20 cellular contexts compared by ENCODE assay signal in the genomic region with DNA sequence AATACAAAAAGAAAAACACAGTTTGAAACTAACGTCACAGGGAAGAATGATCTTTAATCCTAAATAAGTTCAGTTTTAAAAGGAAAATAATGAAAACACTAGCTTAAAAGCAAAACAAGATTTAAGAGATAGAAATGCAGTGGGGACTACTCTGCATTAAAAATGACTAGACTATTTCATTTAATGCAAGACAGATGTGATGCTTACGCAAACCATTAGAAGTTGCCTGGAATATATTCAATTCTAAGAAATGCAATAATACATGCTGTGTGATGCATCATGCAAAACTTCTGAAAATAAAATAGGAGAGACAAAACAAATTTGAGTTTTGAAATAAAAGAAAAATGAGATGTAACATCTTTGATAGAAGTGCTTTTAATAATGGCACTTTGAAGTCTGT.
DNase-seq lines count a peak whose midpoint lies in the region; ATAC-seq and TF ChIP-seq lines count a peak whose summit lies in the region.
"Had no signal": no experiment of that assay in that cellular context is flagged by ENCODE, and none has a peak within 500 bp of the region (broad histone marks: within the 10 kb centered on the region; RNA-seq: fewer than 3 reads in every experiment).

No MANE protein-coding gene starts in this region.

- dilution Hi-C loops in mammary epithelial cell (cut with HindIII; ENCODE audit: low sequenced_read_pairs), result loop anchor here (25.0 kb wide), 1 partner anchor 321 kb away; no protein-coding TSS in a partner anchor

- BruUV-seq in MCF 10A (replicated peaks; lab: Mats Ljungman, UMichigan) (no TSS peak), mammary epithelial cell (replicated peaks; lab: Mats Ljungman, UMichigan) (no TSS peak)

- intact Hi-C loops in breast epithelium (cut with DNase I; ENCODE audit: low total_unique reads) (no loop called here), MCF 10A (cut with micrococcal nuclease) (no loop called here), mammary epithelial cell (cut with micrococcal nuclease) (no loop called here), upper lobe of right lung (cut with DNase I) (no loop called here)

- POLR2A ChIA-PET in MCF 10A (lab: Yijun Ruan, JAX), result interaction anchor here (0.6 to 0.7 kb wide), 2 partner anchors 213 to 325 kb away, joined by 3 read pairs; no protein-coding TSS in a partner anchor

- WGBS in mammary epithelial cell (ENCODE audit: low coverage, missing lambda C conversion rate), result 96% methylated on average over 2 of the region's 2 CpGs

- H3K27ac Mint-ChIP-seq in MCF 10A (ENCODE audit: low read depth, unreplicated experiment), result no peak overlapping the region
- no peak overlapping the region for H3K27ac Mint-ChIP-seq in activated T-cell treated with anti-CD3 and anti-CD28 coated beads, Interleukin-2, amount 50 U/mL, for 72 hours
- H3K27ac Mint-ChIP-seq: activated naive CD4-positive, alpha-beta T cell treated with anti-CD3 and anti-CD28 coated beads, Interleukin-2, amount 10 ng/mL, durations not matched to agents 7 days and 5 days; naive thymus-derived CD4-positive, alpha-beta T cell; stimulated activated effector memory CD8-positive, alpha-beta T cell treated with anti-CD3 and anti-CD28 coated beads, Interleukin-12 subunit alpha, Interleukin-12 subunit beta, amount 100 ng/mL, for 72 hours; T-helper 17 cell had no signal

- DNase-seq in breast epithelium (ENCODE audit: low spot score in 2 of 2) (no peak), MCF 10A (ENCODE audit: unreplicated experiment) (no peak), mammary epithelial cell (no peak), iris pigment epithelial cell (ENCODE audit: low read depth) (peak; percentile 43), upper lobe of right lung (no peak), GM13976 (ENCODE audit: low spot score) (no peak)
- DNase-seq in stimulated activated CD4-positive, alpha-beta T cell treated with anti-CD3 and anti-CD28 coated beads, Interleukin-2, amount 100 ng/mL, for 24 hours, result no peak
- DNase-seq in activated T-cell treated with anti-CD3 and anti-CD28 coated beads, Interleukin-2, amount 50 U/mL, for 72 hours, result no peak
- DNase-seq: activated CD4-positive, alpha-beta T cell treated with anti-CD3 and anti-CD28 coated beads for 1 hour; activated CD8-positive, alpha-beta memory T cell treated with anti-CD3 and anti-CD28 coated beads, Interleukin-2, amount 50 U/mL, for 48 hours; activated naive CD4-positive, alpha-beta T cell treated with anti-CD3 and anti-CD28 coated beads, Interleukin-2, amount 10 ng/mL, durations not matched to agents 7 days and 5 days; Kasumi-1; naive thymus-derived CD4-positive, alpha-beta T cell; NCI-H510A treated with DMSO at 0.1 percent for 48 hours; stimulated activated CD4-positive, alpha-beta T cell treated with anti-CD3 and anti-CD28 coated beads, Interleukin-4, amount 100 ng/mL, for 4 hours; T-helper 17 cell had no signal

- no peaks in the 10 kb centered on the region for H3K27me3 ChIP-seq in breast epithelium
- H3K27me3 ChIP-seq in mammary epithelial cell (ENCODE audit: insufficient read depth, low read length), result no peaks in the 10 kb centered on the region
- H3K27me3 ChIP-seq in upper lobe of right lung, result no peaks in the 10 kb centered on the region

- no peaks in the 10 kb centered on the region for H4K20me1 ChIP-seq in mammary epithelial cell (ENCODE audit: insufficient read depth, low read length)

- H3K4me1 Mint-ChIP-seq in MCF 10A (ENCODE audit: insufficient read depth, unreplicated experiment), result peaks cover 14% of the 10 kb centered on the region
- H3K4me1 Mint-ChIP-seq in activated T-cell treated with anti-CD3 and anti-CD28 coated beads, Interleukin-2, amount 50 U/mL, for 72 hours (ENCODE audit: low read depth), result no peaks in the 10 kb centered on the region
- H3K4me1 Mint-ChIP-seq: activated naive CD4-positive, alpha-beta T cell treated with anti-CD3 and anti-CD28 coated beads, Interleukin-2, amount 10 ng/mL, durations not matched to agents 7 days and 5 days; naive thymus-derived CD4-positive, alpha-beta T cell; stimulated activated effector memory CD8-positive, alpha-beta T cell treated with anti-CD3 and anti-CD28 coated beads, Interleukin-12 subunit alpha, Interleukin-12 subunit beta, amount 100 ng/mL, for 72 hours; T-helper 17 cell had no signal

- CTCF ChIA-PET in MCF 10A (lab: Yijun Ruan, JAX) (interaction anchor here (0.6 to 1.7 kb wide), 3 partner anchors 9 to 1557 kb away, joined by 3 to 6 read pairs (median 3); no protein-coding TSS in a partner anchor), mammary epithelial cell (lab: Charles Lee; ENCODE audit: low non-redundant PET) (no interaction called here)

- no peaks in the 10 kb centered on the region for H3K9me3 ChIP-seq in breast epithelium
- H3K9me3 ChIP-seq in mammary epithelial cell (replicated peaks; ENCODE audit: insufficient read depth, low read length), result no peaks in the 10 kb centered on the region
- no peaks in the 10 kb centered on the region for H3K9me3 ChIP-seq in upper lobe of right lung

- no peak overlapping the region for H2AFZ ChIP-seq in mammary epithelial cell (ENCODE audit: low read depth, low read length)

- H3K9ac ChIP-seq in mammary epithelial cell (ENCODE audit: insufficient read depth, low read length), result no peak overlapping the region

- H3K4me3 Mint-ChIP-seq in MCF 10A (ENCODE audit: unreplicated experiment), result no peak overlapping the region
- H3K4me3 Mint-ChIP-seq in activated T-cell treated with anti-CD3 and anti-CD28 coated beads, Interleukin-2, amount 50 U/mL, for 72 hours, result no peak overlapping the region
- H3K4me3 Mint-ChIP-seq: activated naive CD4-positive, alpha-beta T cell treated with anti-CD3 and anti-CD28 coated beads, Interleukin-2, amount 10 ng/mL, durations not matched to agents 7 days and 5 days; naive thymus-derived CD4-positive, alpha-beta T cell; stimulated activated effector memory CD8-positive, alpha-beta T cell treated with anti-CD3 and anti-CD28 coated beads, Interleukin-12 subunit alpha, Interleukin-12 subunit beta, amount 100 ng/mL, for 72 hours; T-helper 17 cell had no signal

- no peak for ATAC-seq in upper lobe of right lung
- ATAC-seq in activated T-cell treated with anti-CD3 and anti-CD28 coated beads, Interleukin-2, amount 50 U/mL, for 72 hours (replicated peaks in 1 of 2), result no peak
- ATAC-seq: naive thymus-derived CD4-positive, alpha-beta T cell; Panc1; T-helper 17 cell had no signal

- H3K9me3 Mint-ChIP-seq in MCF 10A (ENCODE audit: unreplicated experiment), result no peaks in the 10 kb centered on the region
- no peaks in the 10 kb centered on the region for H3K9me3 Mint-ChIP-seq in activated T-cell treated with anti-CD3 and anti-CD28 coated beads, Interleukin-2, amount 50 U/mL, for 72 hours

- no peaks in the 10 kb centered on the region for H3K36me3 Mint-ChIP-seq in MCF 10A (ENCODE audit: insufficient read depth, unreplicated experiment)
- no peaks in the 10 kb centered on the region for H3K36me3 Mint-ChIP-seq in activated T-cell treated with anti-CD3 and anti-CD28 coated beads, Interleukin-2, amount 50 U/mL, for 72 hours (ENCODE audit: insufficient read depth in 2 of 2)
- H3K36me3 Mint-ChIP-seq: activated naive CD4-positive, alpha-beta T cell treated with anti-CD3 and anti-CD28 coated beads, Interleukin-2, amount 10 ng/mL, durations not matched to agents 7 days and 5 days; naive thymus-derived CD4-positive, alpha-beta T cell; stimulated activated effector memory CD8-positive, alpha-beta T cell treated with anti-CD3 and anti-CD28 coated beads, Interleukin-12 subunit alpha, Interleukin-12 subunit beta, amount 100 ng/mL, for 72 hours had no signal

- TF ChIP-seq POLR2A in breast epithelium (IDR thresholded peaks at IDR 0.05), result no peak

- H3K27me3 Mint-ChIP-seq in MCF 10A (ENCODE audit: insufficient read depth, unreplicated experiment), result no peaks in the 10 kb centered on the region
- H3K27me3 Mint-ChIP-seq in activated T-cell treated with anti-CD3 and anti-CD28 coated beads, Interleukin-2, amount 50 U/mL, for 72 hours (ENCODE audit: low read depth), result no peaks in the 10 kb centered on the region

- H3K79me2 ChIP-seq in mammary epithelial cell (ENCODE audit: insufficient read depth, low read length), result no peaks in the 10 kb centered on the region

- H3K4me2 ChIP-seq in mammary epithelial cell (ENCODE audit: insufficient read depth, low read depth, low read length), result peak overlapping the region; percentile 6

- H3K4me3 ChIP-seq in breast epithelium, result no peak overlapping the region
- no peak overlapping the region for H3K4me3 ChIP-seq in mammary epithelial cell (replicated peaks in 1 of 3; ENCODE audit: insufficient read depth in 1 of 3, low read depth in 2 of 3, low read length in 3 of 3)
- no peak overlapping the region for H3K4me3 ChIP-seq in upper lobe of right lung

- TF ChIP-seq CTCF in breast epithelium (IDR thresholded peaks at IDR 0.05) (no peak), MCF 10A (IDR thresholded peaks at IDR 0.05; ENCODE audit: unreplicated experiment) (no peak), mammary epithelial cell (conservative IDR thresholded peaks at IDR 0.05 in 1 of 2, IDR thresholded peaks at IDR 0.05 in 1 of 2; ENCODE audit: extremely low read depth in 1 of 2, insufficient read depth in 1 of 2, low read depth in 1 of 2, low read length in 2 of 2) (no peak), upper lobe of right lung (IDR thresholded peaks at IDR 0.05) (no peak), GM13976 (IDR thresholded peaks at IDR 0.05; ENCODE audit: borderline replicate concordance, control extremely low read depth, extremely low read depth, insufficient read depth, missing control alignments) (no peak)

- H3K27ac ChIP-seq in breast epithelium (peak overlapping the region; percentile 62 to 70), mammary epithelial cell (ENCODE audit: insufficient read depth, low read depth, low read length) (peak overlapping the region; percentile 9), upper lobe of right lung (peak overlapping the region; percentile 19)
- H3K27ac ChIP-seq: 22Rv1, HL-60 had no signal

- H3K36me3 ChIP-seq in breast epithelium, result no peaks in the 10 kb centered on the region
- no peaks in the 10 kb centered on the region for H3K36me3 ChIP-seq in mammary epithelial cell (ENCODE audit: insufficient read depth, low read length)
- H3K36me3 ChIP-seq in upper lobe of right lung, result no peaks in the 10 kb centered on the region

- H3K4me1 ChIP-seq in breast epithelium (peaks cover 0 to 5% of the 10 kb centered on the region in 2 donors), mammary epithelial cell (ENCODE audit: insufficient read depth, low read length) (peaks cover 27% of the 10 kb centered on the region), upper lobe of right lung (peaks cover 6% of the 10 kb centered on the region)

- in situ Hi-C loops in mammary epithelial cell (cut with MboI; ENCODE audit: low sequenced_read_pairs in 2 of 2) (no loop called here), GM13976 (cut with MboI; ENCODE audit: low sequenced_read_pairs, unreplicated experiment) (loop anchor here (25.0 kb wide), 1 partner anchor 321 kb away; no protein-coding TSS in a partner anchor)

Comparison
In these comparisons a context has a peak if more than half of its experiments do, and no peak if none do; other contexts are left out.
1. H3K27ac ChIP-seq: peak in every context shown above with its lines; median percentile 66 in breast epithelium; 19 in upper lobe of right lung; 9 in mammary epithelial cell.